In genomic region chr10:119849031-119849789, GRCh38 we compare ENCODE assay signal across 13 cellular contexts. TPM values are rescaled to one million over a fixed set of nuclear protein-coding genes. Genes with fewer than 3 reads are reported as not detected.
DNase-seq lines count a peak whose midpoint lies in the region; ATAC-seq and TF ChIP-seq lines count a peak whose summit lies in the region.
"Had no signal": no experiment of that assay in that cellular context is flagged by ENCODE, and none has a peak within 500 bp of the region (broad histone marks: within the 10 kb centered on the region; RNA-seq: fewer than 3 reads in every experiment).

No MANE protein-coding gene starts in this region.

- H3K27me3 ChIP-seq in ACC112 (ENCODE audit: insufficient read depth, low read length) (no peaks in the 10 kb centered on the region), kidney epithelial cell (ENCODE audit: control insufficient read depth, insufficient read depth, low read length) (no peaks in the 10 kb centered on the region), right atrium auricular region (no peaks in the 10 kb centered on the region)
- H3K27me3 ChIP-seq: ascending aorta, Peyer's patch had no signal

- DNase-seq in HT1080 (ENCODE audit: low read depth) (peak; percentile 75), astrocyte of the hippocampus (ENCODE audit: low read depth, low spot score) (peak; percentile 87), kidney epithelial cell (ENCODE audit: low read depth) (peak; percentile 65), right atrium auricular region (ENCODE audit: low spot score) (no peak), NCI-H526 (lab: John Stamatoyannopoulos, UW) (no peak)
- DNase-seq: activated CD8-positive, alpha-beta memory T cell treated with anti-CD3 and anti-CD28 coated beads, Interleukin-2, amount 10 ng/mL, durations not matched to agents 7 days and 5 days; Peyer's patch; stimulated activated CD4-positive, alpha-beta T cell treated with anti-CD3 and anti-CD28 coated beads, Interleukin-12 subunit alpha, Interleukin-12 subunit beta, amount 100 ng/mL, for 4 hours had no signal

- H3K9me3 ChIP-seq in right atrium auricular region: no peaks in the 10 kb centered on the region
- H3K9me3 ChIP-seq: ascending aorta, Peyer's patch had no signal

- TF ChIP-seq CTCF in kidney epithelial cell (IDR thresholded peaks at IDR 0.05; ENCODE audit: insufficient read depth, low read length, poor library complexity, severe bottlenecking) (no peak), right atrium auricular region (IDR thresholded peaks at IDR 0.05) (no peak)

- H3K4me1 ChIP-seq in ACC112 (ENCODE audit: control insufficient read depth, insufficient read depth, low read length, unreplicated experiment) (peaks cover 16% of the 10 kb centered on the region), right atrium auricular region (no peaks in the 10 kb centered on the region)
- H3K4me1 ChIP-seq: ascending aorta, Peyer's patch had no signal

- H3K27ac ChIP-seq in ACC112 (ENCODE audit: low read depth, low read length) (peak overlapping the region; percentile 51), right atrium auricular region (no peak overlapping the region)
- H3K27ac ChIP-seq: ascending aorta, Peyer's patch had no signal

- no peak for ATAC-seq in GM18873 (IDR thresholded peaks at IDR 0.05; ENCODE audit: low FRiP score, unreplicated experiment)
- ATAC-seq in HG03565 (IDR thresholded peaks at IDR 0.05; ENCODE audit: unreplicated experiment): no peak
- ATAC-seq: activated CD8-positive, alpha-beta memory T cell treated with anti-CD3 and anti-CD28 coated beads, Interleukin-2, amount 10 ng/mL, durations not matched to agents 7 days and 5 days; natural killer cell treated with Interleukin-12 subunit alpha and Interleukin-12 subunit beta and Interleukin-15 and Interleukin-18, amount 100 ng/mL, for 72 hours had no signal

- no peak overlapping the region for H2AFZ ChIP-seq in ACC112 (ENCODE audit: low read length, unreplicated experiment)

- H3K79me2 ChIP-seq in ACC112 (ENCODE audit: control insufficient read depth, insufficient read depth, low read length, unreplicated experiment): peaks cover 3% of the 10 kb centered on the region

- H3K4me3 ChIP-seq in ACC112 (ENCODE audit: low read depth, low read length) (peak overlapping the region; percentile 20; the same call in 1 of the 2 replicates), kidney epithelial cell (ENCODE audit: low read depth, low read length) (no peak overlapping the region), right atrium auricular region (no peak overlapping the region)
- H3K4me3 ChIP-seq: ascending aorta, Peyer's patch had no signal

- H3K36me3 ChIP-seq in ACC112 (ENCODE audit: insufficient read depth, low read length) (peaks cover 56% of the 10 kb centered on the region), kidney epithelial cell (ENCODE audit: control insufficient read depth, insufficient read depth, low read length) (peaks cover 2% of the 10 kb centered on the region), right atrium auricular region (peaks cover 60% of the 10 kb centered on the region)

RNA-seq across cellular contexts. Expression of gene MCMBP, which starts 23.4 kb away (rescaled TPM):
- 89.2 and 105 TPM in 2 replicates for total RNA-seq in HT1080 (2014; rRNA removed; shearing (Covaris generic))
- 81.0 and 87.5 TPM in 2 replicates for polyA plus RNA-seq in HT1080 (2015; cell fraction: cytosol; rRNA removed)
- 90.7 and 100 TPM in 2 replicates for polyA plus RNA-seq in HT1080 (2015; cell fraction: nucleus; rRNA removed)
- total RNA-seq in kidney epithelial cell (44.3 and 45.2 TPM in 2 replicates), right atrium auricular region (10 to 100 TPM; 22.9 to 28.5 TPM)

RNA-seq across cellular contexts. Expression of gene SEC23IP, which starts 43.3 kb away (rescaled TPM):
- 36.2 and 45.4 TPM in 2 replicates for total RNA-seq in HT1080 (2014; rRNA removed; shearing (Covaris generic))
- 28.4 and 31.3 TPM in 2 replicates for polyA plus RNA-seq in HT1080 (2015; cell fraction: cytosol; rRNA removed)
- 77.4 and 81.0 TPM in 2 replicates for polyA plus RNA-seq in HT1080 (2015; cell fraction: nucleus; rRNA removed)
- total RNA-seq in kidney epithelial cell: 25.6 and 28.9 TPM in 2 replicates
- total RNA-seq in right atrium auricular region: 10 to 100 TPM; 14.5 to 16.4 TPM

Comparison
In these comparisons a context has a peak if more than half of its experiments do, and no peak if none do; other contexts are left out.
1. DNase-seq: peak in HT1080 (single experiment), astrocyte of the hippocampus (single experiment) and kidney epithelial cell (single experiment); none in right atrium auricular region (single experiment) and NCI-H526 (0 of 2).